ENCODE assay signal across 11 cellular contexts in the genomic region with DNA sequence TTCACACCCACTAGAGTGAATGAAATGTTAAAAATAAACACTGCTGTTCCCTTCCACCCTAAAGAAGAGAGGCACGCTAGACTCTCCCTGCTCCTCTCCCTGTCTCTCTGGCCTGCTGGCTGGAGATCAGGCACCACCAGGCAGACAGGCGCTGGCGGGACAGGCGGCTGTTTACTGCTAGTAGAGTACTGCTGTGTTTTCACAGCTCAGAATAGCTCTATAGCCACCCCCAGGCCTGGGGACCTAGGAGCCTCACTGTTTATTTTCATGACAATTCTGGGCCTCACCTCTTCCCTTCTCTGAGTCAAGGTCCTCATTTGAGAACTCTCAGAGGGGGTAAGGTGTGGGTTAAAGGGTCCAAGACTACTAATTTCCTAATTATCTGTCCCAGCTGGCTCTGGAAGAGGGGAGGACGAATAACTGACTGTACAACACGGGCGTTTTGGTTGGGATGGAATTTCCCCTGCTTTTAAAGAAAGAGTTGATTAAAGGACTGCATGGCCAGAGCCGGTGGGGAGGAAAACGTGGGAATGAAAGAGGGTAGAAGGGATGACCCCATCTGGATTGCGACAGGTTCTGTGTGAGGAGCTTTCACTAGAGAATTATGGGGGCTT. TPM values are rescaled to one million over a fixed set of nuclear protein-coding genes. Genes with fewer than 3 reads are reported as not detected.
A peak's percentile ranks its signal among the peaks of the same experiment; 100 is the strongest.
DNase-seq lines count a peak whose midpoint lies in the region; ATAC-seq and TF ChIP-seq lines count a peak whose summit lies in the region.
"Had no signal": no experiment of that assay in that cellular context is flagged by ENCODE, and none has a peak within 500 bp of the region (broad histone marks: within the 10 kb centered on the region; RNA-seq: fewer than 3 reads in every experiment).

No MANE protein-coding gene starts in this region.

- H3K79me2 ChIP-seq in OCI-LY7 (ENCODE audit: insufficient read depth, low read depth, low read length), result no peaks in the 10 kb centered on the region

- ATAC-seq in left ventricle myocardium superior, result peak; percentile 97
- ATAC-seq: stimulated activated naive CD8-positive, alpha-beta T cell treated with anti-CD3 and anti-CD28 coated beads, Interleukin-15, Interleukin-2, amounts not matched to agents 100 U/mL and 50 U/mL, for 24 hours had no signal

- TF ChIP-seq CTCF in AG04450 (IDR thresholded peaks at IDR 0.05; ENCODE audit: low read depth, low read length) (no peak), OCI-LY7 (conservative IDR thresholded peaks at IDR 0.05; ENCODE audit: low read length) (no peak), A673 (conservative IDR thresholded peaks at IDR 0.05; ENCODE audit: low read depth, low read length) (no peak)

- H3K4me3 ChIP-seq in AG04450 (ENCODE audit: low read depth, low read length), result no peak overlapping the region
- no peak overlapping the region for H3K4me3 ChIP-seq in OCI-LY7 (ENCODE audit: low read depth, low read length, poor library complexity, severe bottlenecking)
- no peak overlapping the region for H3K4me3 ChIP-seq in neuron (ENCODE audit: low read length)
- H3K4me3 ChIP-seq in A673 (ENCODE audit: low read depth, low read length, poor library complexity, severe bottlenecking), result no peak overlapping the region

- intact Hi-C loops in OCI-LY7 (cut with micrococcal nuclease; ENCODE audit: unreplicated experiment) (no loop called here), left ventricle myocardium superior (cut with micrococcal nuclease) (no loop called here), A673 (cut with micrococcal nuclease; ENCODE audit: unreplicated experiment) (no loop called here)

- H3K4me2 ChIP-seq in OCI-LY7 (ENCODE audit: low read length), result no peak overlapping the region

- POLR2A ChIA-PET in AG04450 (lab: Yijun Ruan, JAX) (no interaction called here), OCI-LY7 (lab: Charles Lee) (interaction anchor here (1.0 kb wide), 1 partner anchor 18 kb away, joined by 3 read pairs; no protein-coding TSS in a partner anchor), A673 (lab: Charles Lee; ENCODE audit: low non-redundant PET) (no interaction called here)

- H3K27ac ChIP-seq in AG04450 (ENCODE audit: low read depth, low read length), result peak overlapping the region; percentile 52
- no peak overlapping the region for H3K27ac ChIP-seq in OCI-LY7 (ENCODE audit: low read depth, low read length, poor library complexity, severe bottlenecking)
- no peak overlapping the region for H3K27ac ChIP-seq in A673 (ENCODE audit: low read depth, low read length, poor library complexity, severe bottlenecking)

- H3K9me2 ChIP-seq in OCI-LY7 (ENCODE audit: insufficient read depth, low read length), result no peaks in the 10 kb centered on the region

- no peaks in the 10 kb centered on the region for H4K20me1 ChIP-seq in OCI-LY7 (ENCODE audit: insufficient read depth, low read length)

- peak; percentile 1 for DNase-seq in AG04450 (ENCODE audit: low read depth, low spot score)
- no peak for DNase-seq in OCI-LY7 (ENCODE audit: low spot score)
- peak; percentile 82 for DNase-seq in left ventricle myocardium superior
- DNase-seq in stimulated activated CD4-positive, alpha-beta T cell treated with anti-CD3 and anti-CD28 coated beads, Interleukin-12 subunit alpha, Interleukin-12 subunit beta, amount 100 ng/mL, for 4 hours, result no peak
- no peak for DNase-seq in A673 (ENCODE audit: low spot score)
- no peak for DNase-seq in NK-92 treated with Interleukin-12 subunit alpha and Interleukin-12 subunit beta, amount 100 ng/mL, for 24 hours (lab: John Stamatoyannopoulos, UW)
- no peak for DNase-seq in COLO829 (ENCODE audit: low spot score)
- DNase-seq: NCI-H1105 treated with DMSO at 0.1 percent for 48 hours; stimulated activated naive CD8-positive, alpha-beta T cell treated with anti-CD3 and anti-CD28 coated beads, Interleukin-15, Interleukin-2, amounts not matched to agents 100 U/mL and 50 U/mL, for 24 hours had no signal

- H3K36me3 ChIP-seq in OCI-LY7 (ENCODE audit: insufficient read depth, low read length) (no peaks in the 10 kb centered on the region), neuron (ENCODE audit: insufficient read depth, low read length) (no peaks in the 10 kb centered on the region), A673 (ENCODE audit: insufficient read depth, low read length, poor library complexity, severe bottlenecking) (no peaks in the 10 kb centered on the region)

- CTCF ChIA-PET in AG04450 (lab: Charles Lee) (interaction anchor here (0.9 kb wide), 1 partner anchor 10 kb away, joined by 3 read pairs; no protein-coding TSS in a partner anchor), OCI-LY7 (lab: Charles Lee; ENCODE audit: unreplicated experiment) (no interaction called here), A673 (lab: Charles Lee) (no interaction called here)

- H3K9me3 ChIP-seq in AG04450 (ENCODE audit: control insufficient read depth, insufficient read depth, low read length), result no peaks in the 10 kb centered on the region
- no peaks in the 10 kb centered on the region for H3K9me3 ChIP-seq in OCI-LY7 (ENCODE audit: low read length)
- H3K9me3 ChIP-seq in neuron (ENCODE audit: low read length), result no peaks in the 10 kb centered on the region
- H3K9me3 ChIP-seq in A673 (ENCODE audit: low read depth, low read length, poor library complexity, severe bottlenecking), result no peaks in the 10 kb centered on the region

- H3K4me1 ChIP-seq in OCI-LY7 (ENCODE audit: insufficient read depth, low read length, poor library complexity, severe bottlenecking) (peaks cover 6% of the 10 kb centered on the region), neuron (ENCODE audit: insufficient read depth, low read length) (no peaks in the 10 kb centered on the region), A673 (ENCODE audit: insufficient read depth, low read length, poor library complexity, severe bottlenecking) (no peaks in the 10 kb centered on the region)

- H2AFZ ChIP-seq in OCI-LY7 (ENCODE audit: low read length) (peak overlapping the region; percentile 55; the same call in 1 of the 2 replicates), neuron (ENCODE audit: low read depth, low read length) (peak overlapping the region; percentile 14)

- H3K27me3 ChIP-seq in AG04450 (ENCODE audit: control insufficient read depth, insufficient read depth, low read length), result peaks cover 4% of the 10 kb centered on the region
- peaks cover 25% of the 10 kb centered on the region for H3K27me3 ChIP-seq in neuron (ENCODE audit: insufficient read depth, low read length)
- no peaks in the 10 kb centered on the region for H3K27me3 ChIP-seq in A673 (replicated peaks; ENCODE audit: insufficient read depth, low read depth, low read length, poor library complexity)

- BruUV-seq in OCI-LY7 (replicated peaks; lab: Mats Ljungman, UMichigan), result no TSS peak
- no TSS peak for BruUV-seq in A673 (replicated peaks; lab: Mats Ljungman, UMichigan)

RNA-seq across cellular contexts. Expression of a gene that starts 9.0 kb away (rescaled TPM):
- not detected in 2 replicates for polyA plus RNA-seq in AG04450 (2011; rRNA removed)
- polyA minus RNA-seq in AG04450 (2011; rRNA and poly(A)+ RNA removed), result not detected in 2 replicates
- 0.85 and 1.1 TPM in 2 replicates for total RNA-seq in OCI-LY7 (2014; rRNA removed; shearing (Covaris generic))
- total RNA-seq in OCI-LY7 (2022) (1.9 and 2.6 TPM in 2 replicates), left ventricle myocardium superior (not detected), A673 (2021) (not detected in 2 replicates)
- polyA plus RNA-seq: BJ had no signal

RNA-seq across cellular contexts. Expression of a gene that starts 40.6 kb away (rescaled TPM):
- 0.10 and 0.12 TPM in 2 replicates for polyA plus RNA-seq in AG04450 (2011; rRNA removed)
- 0.17 TPM in 1 of 2 replicates, not detected in the other for polyA minus RNA-seq in AG04450 (2011; rRNA and poly(A)+ RNA removed)
- total RNA-seq in OCI-LY7 (2014; rRNA removed; shearing (Covaris generic)), result 0.23 and 0.73 TPM in 2 replicates
- total RNA-seq in OCI-LY7 (2022) (2.5 and 3.6 TPM in 2 replicates), left ventricle myocardium superior (6.1 TPM), A673 (2021) (0.62 and 0.70 TPM in 2 replicates)

RNA-seq across cellular contexts. Expression of a gene that starts 47.3 kb away (rescaled TPM):
- polyA plus RNA-seq in AG04450 (2011; rRNA removed), result 0.16 and 0.33 TPM in 2 replicates
- polyA minus RNA-seq in AG04450 (2011; rRNA and poly(A)+ RNA removed), result 0.51 and 0.61 TPM in 2 replicates
- total RNA-seq in OCI-LY7 (2014; rRNA removed; shearing (Covaris generic)), result 2.0 and 3.3 TPM in 2 replicates
- total RNA-seq in OCI-LY7 (2022) (5.0 and 5.4 TPM in 2 replicates), left ventricle myocardium superior (0.40 TPM), A673 (2021) (1.2 and 1.4 TPM in 2 replicates)

RNA-seq across cellular contexts. Expression of a gene that starts 58.4 kb away (rescaled TPM):
- polyA plus RNA-seq in AG04450 (2011; rRNA removed), result 111 and 129 TPM in 2 replicates
- polyA minus RNA-seq in AG04450 (2011; rRNA and poly(A)+ RNA removed), result 46.4 and 63.3 TPM in 2 replicates
- 80.3 and 81.9 TPM in 2 replicates for total RNA-seq in OCI-LY7 (2014; rRNA removed; shearing (Covaris generic))
- 122 and 167 TPM in 2 replicates for total RNA-seq in OCI-LY7 (2022)
- total RNA-seq in left ventricle myocardium superior, result 71.2 TPM
- 93.7 and 120 TPM in 2 replicates for total RNA-seq in A673 (2021)

Comparison
In these comparisons a context has a peak if more than half of its experiments do, and no peak if none do; other contexts are left out.
1. DNase-seq: peak in AG04450 (single experiment) and left ventricle myocardium superior (single experiment); none in OCI-LY7 (single experiment), stimulated activated CD4-positive, alpha-beta T cell treated with anti-CD3 and anti-CD28 coated beads, Interleukin-12 subunit alpha, Interleukin-12 subunit beta, amount 100 ng/mL, for 4 hours (single experiment), A673 (single experiment), NK-92 treated with Interleukin-12 subunit alpha and Interleukin-12 subunit beta, amount 100 ng/mL, for 24 hours (single experiment) and COLO829 (single experiment).